ENCODE assay signal across 11 cellular contexts in genomic region chr5:173742432-173742816, GRCh38.
DNase-seq lines count a peak whose midpoint lies in the region; ATAC-seq, FAIRE-seq and TF ChIP-seq lines count a peak whose summit lies in the region.
"Had no signal": no experiment of that assay in that cellular context is flagged by ENCODE, and none has a peak within 500 bp of the region (broad histone marks: within the 10 kb centered on the region; RNA-seq: fewer than 3 reads in every experiment).

No MANE protein-coding gene starts in this region.

- RAD21 ChIA-PET in GM12878 (lab: Charles Lee; ENCODE audit: unreplicated experiment) = interaction anchor here (1.1 to 5.8 kb wide), 4 partner anchors 9 to 183 kb away, joined by 3 to 45 read pairs (median 4); no protein-coding TSS in a partner anchor

- CTCF ChIA-PET in GM12878 (lab: Yijun Ruan, JAX) = interaction anchor here (0.9 to 2.8 kb wide), 5 partner anchors 9 to 231 kb away, joined by 3 to 9 read pairs (median 4); no protein-coding TSS in a partner anchor

- peak overlapping the region; percentile 95 for H3K27ac ChIP-seq in GM12878 (ENCODE audit: control insufficient read depth, insufficient read depth)

- H3K9me3 ChIP-seq in GM12878 (replicated peaks; ENCODE audit: control insufficient read depth, insufficient read depth, low read length) = no peaks in the 10 kb centered on the region

- no peak overlapping the region for H3K4me3 ChIP-seq in GM12878

- no peaks in the 10 kb centered on the region for H4K20me1 ChIP-seq in GM12878 (ENCODE audit: control insufficient read depth, insufficient read depth)

- no peak overlapping the region for H2AFZ ChIP-seq in GM12878 (ENCODE audit: control insufficient read depth, low read depth, low read length)

- TF ChIP-seq EP300 in GM12878 (IDR thresholded peaks at IDR 0.05; ENCODE audit: borderline replicate concordance in 1 of 2, control insufficient read depth in 1 of 2, low read depth in 2 of 2, low read length in 2 of 2) = peak; percentile 26 to 29; a peak in 1 of 4 replicates

- no peak for TF ChIP-seq POLR2A in GM12878 (IDR thresholded peaks at IDR 0.05; ENCODE audit: low read depth, low read length)

- WGBS in GM12878 (ENCODE audit: insufficient coverage, insufficient replicate concordance, low lambda C conversion rate, missing lambda C conversion rate) = 6% methylated on average over 3 of the region's 3 CpGs

- no peaks in the 10 kb centered on the region for H3K36me3 ChIP-seq in GM12878 (ENCODE audit: control insufficient read depth in 2 of 2, insufficient read depth in 2 of 2, low read length in 1 of 2)

- intact Hi-C loops in GM12878 (cut with micrococcal nuclease; ENCODE audit: unreplicated experiment) = loop anchor here (2.0 kb wide), 1 partner anchor 124 kb away; no protein-coding TSS in a partner anchor

- H3K4me1 ChIP-seq in GM12878 (ENCODE audit: control insufficient read depth, insufficient read depth, low read length) = peaks cover 65% of the 10 kb centered on the region

- DNase-seq in GM12878 (ENCODE audit: low read depth, low spot score) (peak; percentile 69), NCI-H1092 treated with DMSO at 0.1 percent for 48 hours (lab: John Stamatoyannopoulos, UW) (no peak), hippocampal formation (lab: John Stamatoyannopoulos, UW) (no peak), AG08395 (ENCODE audit: low spot score) (no peak), AML-193 (lab: John Stamatoyannopoulos, UW) (no peak)
- DNase-seq: NCI-H446 treated with DMSO at 0.1 percent for 48 hours, T-helper 1 cell had no signal

- in situ Hi-C loops in GM12878 (cut with MboI) = loop anchor here (5.0 kb wide), 1 partner anchor 80 kb away; no protein-coding TSS in a partner anchor

- POLR2A ChIA-PET in GM12878 (lab: Charles Lee) = interaction anchor here (0.6 to 1.0 kb wide), 4 partner anchors 17 to 150 kb away, joined by 3 to 4 read pairs (median 4); no protein-coding TSS in a partner anchor

- no peak for TF ChIP-seq RAD21 in GM12878 (IDR thresholded peaks at IDR 0.05; ENCODE audit: insufficient read depth, low read depth, low read length)

- SMC1A ChIA-PET in GM12878 (lab: Charles Lee; ENCODE audit: uncharacterized antibody, unreplicated experiment) = interaction anchor here (0.7 to 5.8 kb wide), 9 partner anchors 8 to 148 kb away, joined by 3 to 28 read pairs (median 4); no protein-coding TSS in a partner anchor

- H3K4me2 ChIP-seq in GM12878 (ENCODE audit: control insufficient read depth, insufficient read depth) = peak overlapping the region; percentile 92

- TF ChIP-seq CTCF in GM12878 (IDR thresholded peaks at IDR 0.05 in 2 of 3, conservative IDR thresholded peaks at IDR 0.05 in 1 of 3; ENCODE audit: control insufficient read depth in 2 of 3, extremely low read depth in 1 of 3, insufficient read depth in 1 of 3, low read depth in 3 of 3, low read length in 3 of 3) = no peak

- no peaks in the 10 kb centered on the region for H3K79me2 ChIP-seq in GM12878 (ENCODE audit: control insufficient read depth, insufficient read depth, low read length)

- peak; percentile 79 for FAIRE-seq in GM12878 (lab: Jason Lieb, UNC)
- FAIRE-seq: endothelial cell of umbilical vein had no signal

- H3K27me3 ChIP-seq in GM12878 (replicated peaks in 1 of 2; ENCODE audit: control insufficient read depth in 2 of 2, insufficient read depth in 2 of 2, low read length in 1 of 2) = no peaks in the 10 kb centered on the region

- BruUV-seq in GM12878 (replicated peaks; lab: Mats Ljungman, UMichigan) = no TSS peak

- peak overlapping the region; percentile 50; the same call in 1 of the 2 replicates for H3K9ac ChIP-seq in GM12878 (ENCODE audit: control insufficient read depth, insufficient read depth, low read length)

- peak; percentile 78 for ATAC-seq in GM18511 (IDR thresholded peaks at IDR 0.05; ENCODE audit: unreplicated experiment)
- ATAC-seq in GM19467 (IDR thresholded peaks at IDR 0.05; ENCODE audit: unreplicated experiment) = peak; percentile 69
- ATAC-seq in HG03060 (IDR thresholded peaks at IDR 0.05; ENCODE audit: low read depth, unreplicated experiment) = peak; percentile 41
- peak; percentile 81 for ATAC-seq in GM12878

TF ChIP-seq in GM12878, 131 proteins besides CTCF, POLR2A, EP300 and RAD21 (continues in another document):
- TF ChIP-seq MTA2 (IDR thresholded peaks at IDR 0.05; ENCODE audit: low read depth) (no peak), EED (IDR thresholded peaks at IDR 0.05; ENCODE audit: low read depth) (no peak), CHD4 (IDR thresholded peaks at IDR 0.05) (no peak), RAD51 (IDR thresholded peaks at IDR 0.05) (no peak), CBX3 (IDR thresholded peaks at IDR 0.05; ENCODE audit: borderline replicate concordance, low read depth) (no peak), MYC (IDR thresholded peaks at IDR 0.05; ENCODE audit: insufficient read depth, insufficient read length, insufficient replicate concordance, low read length, severe bottlenecking) (no peak), PML (IDR thresholded peaks at IDR 0.05; ENCODE audit: low read length) (no peak), NBN (IDR thresholded peaks at IDR 0.05) (0 out of 2 replicates have a peak, but pooled peaks have one; percentile 27), POLR2AphosphoS2 (IDR thresholded peaks at IDR 0.05; ENCODE audit: low read depth, low read length) (no peak), ELK1 (IDR thresholded peaks at IDR 0.05; ENCODE audit: low read depth, low read length) (no peak), YY1 (IDR thresholded peaks at IDR 0.05; ENCODE audit: low read depth, low read length) (no peak), TBL1XR1 (IDR thresholded peaks at IDR 0.05; ENCODE audit: low read depth, low read length) (no peak), PAX5 (IDR thresholded peaks at IDR 0.05; ENCODE audit: borderline replicate concordance, low read depth, low read length) (no peak), HDAC2 (IDR thresholded peaks at IDR 0.05) (no peak), CEBPB (IDR thresholded peaks at IDR 0.05; ENCODE audit: borderline replicate concordance in 1 of 2, low read depth in 2 of 2, low read length in 2 of 2) (no peak), RELA (IDR thresholded peaks at IDR 0.05; ENCODE audit: borderline replicate concordance, partially characterized antibody) (no peak), MEF2A (IDR thresholded peaks at IDR 0.05; ENCODE audit: insufficient read depth, low read depth, low read length) (0 out of 2 replicates have a peak, but pooled peaks have one; percentile 30), LARP7 (IDR thresholded peaks at IDR 0.05) (no peak), IKZF1 (conservative IDR thresholded peaks at IDR 0.05) (no peak), CREM (IDR thresholded peaks at IDR 0.05; ENCODE audit: low read depth) (no peak), GABPA (IDR thresholded peaks at IDR 0.05; ENCODE audit: low read depth) (no peak), ESRRA (IDR thresholded peaks at IDR 0.05; ENCODE audit: low read length) (no peak)
- TF ChIP-seq, protein P1, sequence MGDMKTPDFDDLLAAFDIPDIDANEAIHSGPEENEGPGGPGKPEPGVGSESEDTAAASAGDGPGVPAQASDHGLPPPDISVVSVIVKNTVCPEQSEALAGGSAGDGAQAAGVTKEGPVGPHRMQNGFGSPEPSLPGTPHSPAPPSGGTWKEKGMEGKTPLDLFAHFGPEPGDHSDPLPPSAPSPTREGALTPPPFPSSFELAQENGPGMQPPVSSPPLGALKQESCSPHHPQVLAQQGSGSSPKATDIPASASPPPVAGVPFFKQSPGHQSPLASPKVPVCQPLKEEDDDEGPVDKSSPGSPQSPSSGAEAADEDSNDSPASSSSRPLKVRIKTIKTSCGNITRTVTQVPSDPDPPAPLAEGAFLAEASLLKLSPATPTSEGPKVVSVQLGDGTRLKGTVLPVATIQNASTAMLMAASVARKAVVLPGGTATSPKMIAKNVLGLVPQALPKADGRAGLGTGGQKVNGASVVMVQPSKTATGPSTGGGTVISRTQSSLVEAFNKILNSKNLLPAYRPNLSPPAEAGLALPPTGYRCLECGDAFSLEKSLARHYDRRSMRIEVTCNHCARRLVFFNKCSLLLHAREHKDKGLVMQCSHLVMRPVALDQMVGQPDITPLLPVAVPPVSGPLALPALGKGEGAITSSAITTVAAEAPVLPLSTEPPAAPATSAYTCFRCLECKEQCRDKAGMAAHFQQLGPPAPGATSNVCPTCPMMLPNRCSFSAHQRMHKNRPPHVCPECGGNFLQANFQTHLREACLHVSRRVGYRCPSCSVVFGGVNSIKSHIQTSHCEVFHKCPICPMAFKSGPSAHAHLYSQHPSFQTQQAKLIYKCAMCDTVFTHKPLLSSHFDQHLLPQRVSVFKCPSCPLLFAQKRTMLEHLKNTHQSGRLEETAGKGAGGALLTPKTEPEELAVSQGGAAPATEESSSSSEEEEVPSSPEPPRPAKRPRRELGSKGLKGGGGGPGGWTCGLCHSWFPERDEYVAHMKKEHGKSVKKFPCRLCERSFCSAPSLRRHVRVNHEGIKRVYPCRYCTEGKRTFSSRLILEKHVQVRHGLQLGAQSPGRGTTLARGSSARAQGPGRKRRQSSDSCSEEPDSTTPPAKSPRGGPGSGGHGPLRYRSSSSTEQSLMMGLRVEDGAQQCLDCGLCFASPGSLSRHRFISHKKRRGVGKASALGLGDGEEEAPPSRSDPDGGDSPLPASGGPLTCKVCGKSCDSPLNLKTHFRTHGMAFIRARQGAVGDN (IDR thresholded peaks at IDR 0.05) = no peak
- TF ChIP-seq, protein P2, sequence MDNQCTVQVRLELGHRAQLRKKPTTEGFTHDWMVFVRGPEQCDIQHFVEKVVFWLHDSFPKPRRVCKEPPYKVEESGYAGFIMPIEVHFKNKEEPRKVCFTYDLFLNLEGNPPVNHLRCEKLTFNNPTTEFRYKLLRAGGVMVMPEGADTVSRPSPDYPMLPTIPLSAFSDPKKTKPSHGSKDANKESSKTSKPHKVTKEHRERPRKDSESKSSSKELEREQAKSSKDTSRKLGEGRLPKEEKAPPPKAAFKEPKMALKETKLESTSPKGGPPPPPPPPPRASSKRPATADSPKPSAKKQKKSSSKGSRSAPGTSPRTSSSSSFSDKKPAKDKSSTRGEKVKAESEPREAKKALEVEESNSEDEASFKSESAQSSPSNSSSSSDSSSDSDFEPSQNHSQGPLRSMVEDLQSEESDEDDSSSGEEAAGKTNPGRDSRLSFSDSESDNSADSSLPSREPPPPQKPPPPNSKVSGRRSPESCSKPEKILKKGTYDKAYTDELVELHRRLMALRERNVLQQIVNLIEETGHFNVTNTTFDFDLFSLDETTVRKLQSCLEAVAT (IDR thresholded peaks at IDR 0.05) = no peak
